ENCODE assay signal across 1 cellular context in genomic region chr3:145518639-145519038, GRCh38.
TF ChIP-seq lines count a peak whose summit lies in the region.

No MANE protein-coding gene starts in this region.

TF ChIP-seq in HepG2, 621 proteins besides CTCF, POLR2A, EP300 and RAD21 (continued from another document and continues in another):
- TF ChIP-seq, protein P1, sequence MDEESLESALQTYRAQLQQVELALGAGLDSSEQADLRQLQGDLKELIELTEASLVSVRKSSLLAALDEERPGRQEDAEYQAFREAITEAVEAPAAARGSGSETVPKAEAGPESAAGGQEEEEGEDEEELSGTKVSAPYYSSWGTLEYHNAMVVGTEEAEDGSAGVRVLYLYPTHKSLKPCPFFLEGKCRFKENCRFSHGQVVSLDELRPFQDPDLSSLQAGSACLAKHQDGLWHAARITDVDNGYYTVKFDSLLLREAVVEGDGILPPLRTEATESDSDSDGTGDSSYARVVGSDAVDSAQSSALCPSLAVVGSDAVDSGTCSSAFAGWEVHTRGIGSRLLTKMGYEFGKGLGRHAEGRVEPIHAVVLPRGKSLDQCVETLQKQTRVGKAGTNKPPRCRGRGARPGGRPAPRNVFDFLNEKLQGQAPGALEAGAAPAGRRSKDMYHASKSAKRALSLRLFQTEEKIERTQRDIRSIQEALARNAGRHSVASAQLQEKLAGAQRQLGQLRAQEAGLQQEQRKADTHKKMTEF (CRISPR knock-in tag; IDR thresholded peaks at IDR 0.05): 0 out of 2 replicates have a peak, but pooled peaks have one; percentile 43
- TF ChIP-seq ZNF512B (CRISPR knock-in tag; IDR thresholded peaks at IDR 0.05; ENCODE audit: borderline replicate concordance) (no peak), ZNF792 (CRISPR knock-in tag; IDR thresholded peaks at IDR 0.05) (0 out of 2 replicates have a peak, but pooled peaks have one; percentile 31), SP140L (CRISPR knock-in tag; IDR thresholded peaks at IDR 0.05; ENCODE audit: borderline replicate concordance) (peak; percentile 62; the same call in 1 of the 2 replicates), IKZF5 (CRISPR knock-in tag; IDR thresholded peaks at IDR 0.05) (peak; percentile 56; the same call in 1 of the 2 replicates), ELF1 (CRISPR knock-in tag; IDR thresholded peaks at IDR 0.05) (peak; percentile 78), RCOR2 (CRISPR knock-in tag; IDR thresholded peaks at IDR 0.05) (no peak), LCORL (IDR thresholded peaks at IDR 0.05) (no peak), LCORL (CRISPR knock-in tag; IDR thresholded peaks at IDR 0.05) (0 out of 2 replicates have a peak, but pooled peaks have one; percentile 21), PPARG (CRISPR knock-in tag; conservative IDR thresholded peaks at IDR 0.05) (peak; percentile 63), ZNF367 (CRISPR knock-in tag; IDR thresholded peaks at IDR 0.05; ENCODE audit: borderline replicate concordance) (no peak), POGZ (CRISPR knock-in tag; IDR thresholded peaks at IDR 0.05) (peak; percentile 89), ZBTB42 (CRISPR knock-in tag; IDR thresholded peaks at IDR 0.05) (no peak), SOX6 (IDR thresholded peaks at IDR 0.05) (no peak), SOX6 (CRISPR knock-in tag; IDR thresholded peaks at IDR 0.05) (peak; percentile 65), SAP130 (CRISPR knock-in tag; IDR thresholded peaks at IDR 0.05; ENCODE audit: low read depth) (peak; percentile 34; the same call in 1 of the 2 replicates), RXRA (CRISPR knock-in tag; IDR thresholded peaks at IDR 0.05) (peak; percentile 31; the same call in 1 of the 2 replicates), ZNF138 (CRISPR knock-in tag; IDR thresholded peaks at IDR 0.05; ENCODE audit: low read depth) (no peak), NCOR1 (IDR thresholded peaks at IDR 0.05; ENCODE audit: borderline replicate concordance, low read length) (peak; percentile 16; the same call in 1 of the 2 replicates), MIXL1 (CRISPR knock-in tag; IDR thresholded peaks at IDR 0.05) (peak; percentile 74; the same call in 1 of the 2 replicates), ERF (CRISPR knock-in tag; IDR thresholded peaks at IDR 0.05) (peak; percentile 38; the same call in 1 of the 2 replicates), ZFX (CRISPR knock-in tag; IDR thresholded peaks at IDR 0.05; ENCODE audit: low read depth) (0 out of 2 replicates have a peak, but pooled peaks have one; percentile 15), KAT8 (CRISPR knock-in tag; IDR thresholded peaks at IDR 0.05) (0 out of 2 replicates have a peak, but pooled peaks have one; percentile 30), GATAD2A (CRISPR knock-in tag; IDR thresholded peaks at IDR 0.05) (peak; percentile 49; the same call in 1 of the 2 replicates), REL (CRISPR knock-in tag; conservative IDR thresholded peaks at IDR 0.05) (no peak), ZSCAN22 (CRISPR knock-in tag; IDR thresholded peaks at IDR 0.05) (no peak), ZFP36L2 (CRISPR knock-in tag; IDR thresholded peaks at IDR 0.05) (no peak), RARA (CRISPR knock-in tag; IDR thresholded peaks at IDR 0.05) (peak; percentile 84), XBP1 (CRISPR knock-in tag; IDR thresholded peaks at IDR 0.05) (no peak), NR2F1 (CRISPR knock-in tag; IDR thresholded peaks at IDR 0.05) (peak; percentile 84 to 88), NFIC (IDR thresholded peaks at IDR 0.05; ENCODE audit: low read length) (peak; percentile 61; the same call in 1 of the 2 replicates), NR2F2 (IDR thresholded peaks at IDR 0.05; ENCODE audit: borderline replicate concordance, low read depth) (peak; percentile 82), NFKBIZ (CRISPR knock-in tag; IDR thresholded peaks at IDR 0.05) (0 out of 2 replicates have a peak, but pooled peaks have one; percentile 28), ZNF614 (CRISPR knock-in tag; IDR thresholded peaks at IDR 0.05; ENCODE audit: borderline replicate concordance) (0 out of 2 replicates have a peak, but pooled peaks have one; percentile 40), RXRB (CRISPR knock-in tag; IDR thresholded peaks at IDR 0.05; ENCODE audit: borderline replicate concordance) (peak; percentile 67; the same call in 1 of the 2 replicates), ZNF331 (CRISPR knock-in tag; IDR thresholded peaks at IDR 0.05) (0 out of 2 replicates have a peak, but pooled peaks have one; percentile 63), ZNF879 (CRISPR knock-in tag; IDR thresholded peaks at IDR 0.05) (no peak), FOXJ3 (CRISPR knock-in tag; IDR thresholded peaks at IDR 0.05; ENCODE audit: borderline replicate concordance) (peak; percentile 48; the same call in 1 of the 2 replicates), ZMYM4 (CRISPR knock-in tag; IDR thresholded peaks at IDR 0.05) (peak; percentile 87), MIER2 (CRISPR knock-in tag; IDR thresholded peaks at IDR 0.05) (peak; percentile 36; the same call in 1 of the 2 replicates), GABPA (IDR thresholded peaks at IDR 0.05; ENCODE audit: low read depth, low read length) (no peak), GABPA (CRISPR knock-in tag; IDR thresholded peaks at IDR 0.05; ENCODE audit: low read depth) (peak; percentile 77), HNF4G (IDR thresholded peaks at IDR 0.05; ENCODE audit: borderline replicate concordance, low read depth, low read length) (peak; percentile 81), HNF4G (CRISPR knock-in tag; IDR thresholded peaks at IDR 0.05; ENCODE audit: borderline replicate concordance, low read depth) (peak; percentile 71; the same call in 1 of the 2 replicates), NCOA2 (CRISPR knock-in tag; IDR thresholded peaks at IDR 0.05) (peak; percentile 65), IRF2 (CRISPR knock-in tag; IDR thresholded peaks at IDR 0.05) (0 out of 2 replicates have a peak, but pooled peaks have one; percentile 24), NR2F6 (IDR thresholded peaks at IDR 0.05) (peak; percentile 87), NR2F6 (CRISPR knock-in tag; IDR thresholded peaks at IDR 0.05) (peak; percentile 82), MEIS2 (CRISPR knock-in tag; IDR thresholded peaks at IDR 0.05) (0 out of 2 replicates have a peak, but pooled peaks have one; percentile 51), TMF1 (CRISPR knock-in tag; IDR thresholded peaks at IDR 0.05; ENCODE audit: low read depth) (no peak), CREB1 (IDR thresholded peaks at IDR 0.05) (0 out of 2 replicates have a peak, but pooled peaks have one; percentile 18), CREB1 (CRISPR knock-in tag; IDR thresholded peaks at IDR 0.05) (peak; percentile 56; the same call in 1 of the 2 replicates), ETV5 (CRISPR knock-in tag; IDR thresholded peaks at IDR 0.05; ENCODE audit: borderline replicate concordance) (peak; percentile 70; the same call in 1 of the 2 replicates)
- TF ChIP-seq, protein P2, sequence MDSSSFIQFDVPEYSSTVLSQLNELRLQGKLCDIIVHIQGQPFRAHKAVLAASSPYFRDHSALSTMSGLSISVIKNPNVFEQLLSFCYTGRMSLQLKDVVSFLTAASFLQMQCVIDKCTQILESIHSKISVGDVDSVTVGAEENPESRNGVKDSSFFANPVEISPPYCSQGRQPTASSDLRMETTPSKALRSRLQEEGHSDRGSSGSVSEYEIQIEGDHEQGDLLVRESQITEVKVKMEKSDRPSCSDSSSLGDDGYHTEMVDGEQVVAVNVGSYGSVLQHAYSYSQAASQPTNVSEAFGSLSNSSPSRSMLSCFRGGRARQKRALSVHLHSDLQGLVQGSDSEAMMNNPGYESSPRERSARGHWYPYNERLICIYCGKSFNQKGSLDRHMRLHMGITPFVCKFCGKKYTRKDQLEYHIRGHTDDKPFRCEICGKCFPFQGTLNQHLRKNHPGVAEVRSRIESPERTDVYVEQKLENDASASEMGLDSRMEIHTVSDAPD (CRISPR knock-in tag; IDR thresholded peaks at IDR 0.05): 0 out of 2 replicates have a peak, but pooled peaks have one; percentile 24
- TF ChIP-seq, protein P3, sequence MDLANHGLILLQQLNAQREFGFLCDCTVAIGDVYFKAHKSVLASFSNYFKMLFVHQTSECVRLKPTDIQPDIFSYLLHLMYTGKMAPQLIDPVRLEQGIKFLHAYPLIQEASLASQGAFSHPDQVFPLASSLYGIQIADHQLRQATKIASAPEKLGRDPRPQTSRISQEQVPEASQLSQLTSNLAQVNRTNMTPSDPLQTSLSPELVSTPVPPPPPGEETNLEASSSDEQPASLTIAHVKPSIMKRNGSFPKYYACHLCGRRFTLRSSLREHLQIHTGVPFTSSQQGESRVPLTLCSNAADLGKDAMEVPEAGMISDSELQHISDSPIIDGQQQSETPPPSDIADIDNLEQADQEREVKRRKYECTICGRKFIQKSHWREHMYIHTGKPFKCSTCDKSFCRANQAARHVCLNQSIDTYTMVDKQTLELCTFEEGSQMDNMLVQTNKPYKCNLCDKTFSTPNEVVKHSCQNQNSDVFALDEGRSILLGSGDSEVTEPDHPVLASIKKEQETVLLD (CRISPR knock-in tag; IDR thresholded peaks at IDR 0.05; ENCODE audit: low read depth): no peak
- TF ChIP-seq, protein P4, sequence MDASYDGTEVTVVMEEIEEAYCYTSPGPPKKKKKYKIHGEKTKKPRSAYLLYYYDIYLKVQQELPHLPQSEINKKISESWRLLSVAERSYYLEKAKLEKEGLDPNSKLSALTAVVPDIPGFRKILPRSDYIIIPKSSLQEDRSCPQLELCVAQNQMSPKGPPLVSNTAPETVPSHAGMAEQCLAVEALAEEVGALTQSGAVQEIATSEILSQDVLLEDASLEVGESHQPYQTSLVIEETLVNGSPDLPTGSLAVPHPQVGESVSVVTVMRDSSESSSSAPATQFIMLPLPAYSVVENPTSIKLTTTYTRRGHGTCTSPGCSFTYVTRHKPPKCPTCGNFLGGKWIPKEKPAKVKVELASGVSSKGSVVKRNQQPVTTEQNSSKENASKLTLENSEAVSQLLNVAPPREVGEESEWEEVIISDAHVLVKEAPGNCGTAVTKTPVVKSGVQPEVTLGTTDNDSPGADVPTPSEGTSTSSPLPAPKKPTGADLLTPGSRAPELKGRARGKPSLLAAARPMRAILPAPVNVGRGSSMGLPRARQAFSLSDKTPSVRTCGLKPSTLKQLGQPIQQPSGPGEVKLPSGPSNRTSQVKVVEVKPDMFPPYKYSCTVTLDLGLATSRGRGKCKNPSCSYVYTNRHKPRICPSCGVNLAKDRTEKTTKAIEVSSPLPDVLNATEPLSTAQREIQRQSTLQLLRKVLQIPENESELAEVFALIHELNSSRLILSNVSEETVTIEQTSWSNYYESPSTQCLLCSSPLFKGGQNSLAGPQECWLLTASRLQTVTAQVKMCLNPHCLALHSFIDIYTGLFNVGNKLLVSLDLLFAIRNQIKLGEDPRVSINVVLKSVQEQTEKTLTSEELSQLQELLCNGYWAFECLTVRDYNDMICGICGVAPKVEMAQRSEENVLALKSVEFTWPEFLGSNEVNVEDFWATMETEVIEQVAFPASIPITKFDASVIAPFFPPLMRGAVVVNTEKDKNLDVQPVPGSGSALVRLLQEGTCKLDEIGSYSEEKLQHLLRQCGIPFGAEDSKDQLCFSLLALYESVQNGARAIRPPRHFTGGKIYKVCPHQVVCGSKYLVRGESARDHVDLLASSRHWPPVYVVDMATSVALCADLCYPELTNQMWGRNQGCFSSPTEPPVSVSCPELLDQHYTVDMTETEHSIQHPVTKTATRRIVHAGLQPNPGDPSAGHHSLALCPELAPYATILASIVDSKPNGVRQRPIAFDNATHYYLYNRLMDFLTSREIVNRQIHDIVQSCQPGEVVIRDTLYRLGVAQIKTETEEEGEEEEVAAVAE (CRISPR knock-in tag; IDR thresholded peaks at IDR 0.05; ENCODE audit: borderline replicate concordance): 0 out of 2 replicates have a peak, but pooled peaks have one; percentile 61
- TF ChIP-seq, protein P5, sequence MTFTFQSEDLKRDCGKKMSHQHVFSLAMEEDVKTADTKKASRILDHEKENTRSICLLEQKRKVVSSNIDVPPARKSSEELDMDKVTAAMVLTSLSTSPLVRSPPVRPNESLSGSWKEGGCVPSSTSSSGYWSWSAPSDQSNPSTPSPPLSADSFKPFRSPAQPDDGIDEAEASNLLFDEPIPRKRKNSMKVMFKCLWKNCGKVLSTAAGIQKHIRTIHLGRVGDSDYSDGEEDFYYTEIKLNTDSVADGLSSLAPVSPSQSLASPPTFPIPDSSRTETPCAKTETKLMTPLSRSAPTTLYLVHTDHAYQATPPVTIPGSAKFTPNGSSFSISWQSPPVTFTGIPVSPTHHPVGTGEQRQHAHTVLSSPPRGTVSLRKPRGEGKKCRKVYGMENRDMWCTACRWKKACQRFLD (CRISPR knock-in tag; IDR thresholded peaks at IDR 0.05; ENCODE audit: borderline replicate concordance): no peak
- TF ChIP-seq, protein P6, sequence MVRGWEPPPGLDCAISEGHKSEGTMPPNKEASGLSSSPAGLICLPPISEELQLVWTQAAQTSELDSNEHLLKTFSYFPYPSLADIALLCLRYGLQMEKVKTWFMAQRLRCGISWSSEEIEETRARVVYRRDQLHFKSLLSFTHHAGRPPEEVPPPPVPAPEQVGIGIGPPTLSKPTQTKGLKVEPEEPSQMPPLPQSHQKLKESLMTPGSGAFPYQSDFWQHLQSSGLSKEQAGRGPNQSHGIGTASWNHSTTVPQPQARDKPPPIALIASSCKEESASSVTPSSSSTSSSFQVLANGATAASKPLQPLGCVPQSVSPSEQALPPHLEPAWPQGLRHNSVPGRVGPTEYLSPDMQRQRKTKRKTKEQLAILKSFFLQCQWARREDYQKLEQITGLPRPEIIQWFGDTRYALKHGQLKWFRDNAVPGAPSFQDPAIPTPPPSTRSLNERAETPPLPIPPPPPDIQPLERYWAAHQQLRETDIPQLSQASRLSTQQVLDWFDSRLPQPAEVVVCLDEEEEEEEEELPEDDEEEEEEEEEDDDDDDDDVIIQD (CRISPR knock-in tag; IDR thresholded peaks at IDR 0.05; ENCODE audit: low read depth): peak; percentile 99
